10 cellular contexts compared by ENCODE assay signal in the genomic region with DNA sequence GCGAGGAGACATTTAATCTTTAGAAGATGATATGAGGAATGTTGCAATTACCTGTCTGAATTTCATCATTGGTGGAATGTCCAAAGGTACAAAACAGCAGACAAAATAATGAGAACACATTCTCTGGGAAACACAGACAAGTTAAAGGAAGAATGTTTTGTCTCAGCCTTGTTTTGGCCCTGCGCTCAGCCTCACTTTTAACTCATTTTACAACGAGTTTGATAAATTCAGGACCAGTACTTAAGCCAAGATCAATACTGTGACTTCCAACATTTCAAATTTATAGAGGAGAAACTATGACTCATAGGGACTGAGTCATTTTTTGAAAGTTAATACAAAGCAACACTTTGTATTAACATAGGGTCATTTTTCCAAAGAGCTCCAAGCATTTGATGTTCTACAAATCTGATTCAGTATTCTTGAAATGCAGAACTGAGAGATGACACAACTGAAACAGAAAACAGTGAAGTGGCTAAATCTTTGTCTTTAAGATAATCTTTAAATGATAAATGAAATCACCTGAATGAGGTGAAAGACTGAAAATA.
DNase-seq lines count a peak whose midpoint lies in the region; ATAC-seq and TF ChIP-seq lines count a peak whose summit lies in the region.
"Had no signal": no experiment of that assay in that cellular context is flagged by ENCODE, and none has a peak within 500 bp of the region (broad histone marks: within the 10 kb centered on the region; RNA-seq: fewer than 3 reads in every experiment).

No MANE protein-coding gene starts in this region.

- no peaks in the 10 kb centered on the region for H3K27me3 ChIP-seq in stomach

- 42 to 59% (median 48%) methylated on average over 3 of the region's 3 CpGs for WGBS in stomach, 5 donors

- H3K27ac ChIP-seq in 22Rv1 (peak overlapping the region; percentile 61), stomach (no peak overlapping the region)

- intact Hi-C loops in stomach (cut with DNase I; ENCODE audit: low total_unique reads): no loop called here

- H3K4me3 ChIP-seq in choroid plexus epithelial cell (ENCODE audit: low read depth, low read length): no peak overlapping the region
- no peak overlapping the region for H3K4me3 ChIP-seq in stomach

- TF ChIP-seq POLR2A in stomach (IDR thresholded peaks at IDR 0.05): no peak

- DNase-seq in choroid plexus epithelial cell (ENCODE audit: low read depth) (peak; percentile 71), NCI-H2107 treated with DMSO at 0.1 percent for 48 hours (lab: John Stamatoyannopoulos, UW; ENCODE audit: unreplicated experiment) (no peak), stomach (no peak), NCI-H187 treated with DMSO at 0.1 percent for 48 hours (lab: John Stamatoyannopoulos, UW) (no peak)
- DNase-seq: activated CD4-positive, CD25-positive, alpha-beta regulatory T cell treated with anti-CD3 and anti-CD28 coated beads, Interleukin-2, amount 50 U/mL, for 72 hours; stimulated activated CD4-positive, alpha-beta T cell treated with anti-CD3 and anti-CD28 coated beads, Interleukin-12 subunit alpha, Interleukin-12 subunit beta, amount 100 ng/mL, for 4 hours had no signal

- no peak for TF ChIP-seq EP300 in stomach (IDR thresholded peaks at IDR 0.05)

- no peaks in the 10 kb centered on the region for H3K36me3 ChIP-seq in stomach

- no peaks in the 10 kb centered on the region for H3K4me1 ChIP-seq in stomach

- peak; percentile 58 for ATAC-seq in GM21367 (IDR thresholded peaks at IDR 0.05; ENCODE audit: unreplicated experiment)
- ATAC-seq in HG03469 (IDR thresholded peaks at IDR 0.05; ENCODE audit: unreplicated experiment): peak; percentile 64
- no peak for ATAC-seq in GM19324 (IDR thresholded peaks at IDR 0.05; ENCODE audit: low FRiP score, unreplicated experiment)

- peaks cover 0 to 9% (median 7%) of the 10 kb centered on the region in 4 donors for H3K9me3 ChIP-seq in stomach

- TF ChIP-seq CTCF in 22Rv1 (IDR thresholded peaks at IDR 0.05): no peak
- TF ChIP-seq CTCF in choroid plexus epithelial cell (conservative IDR thresholded peaks at IDR 0.05; ENCODE audit: low read depth, low read length): no peak
- TF ChIP-seq CTCF in stomach (IDR thresholded peaks at IDR 0.05): no peak
